ENCODE assay signal across 20 cellular contexts in the genomic region with DNA sequence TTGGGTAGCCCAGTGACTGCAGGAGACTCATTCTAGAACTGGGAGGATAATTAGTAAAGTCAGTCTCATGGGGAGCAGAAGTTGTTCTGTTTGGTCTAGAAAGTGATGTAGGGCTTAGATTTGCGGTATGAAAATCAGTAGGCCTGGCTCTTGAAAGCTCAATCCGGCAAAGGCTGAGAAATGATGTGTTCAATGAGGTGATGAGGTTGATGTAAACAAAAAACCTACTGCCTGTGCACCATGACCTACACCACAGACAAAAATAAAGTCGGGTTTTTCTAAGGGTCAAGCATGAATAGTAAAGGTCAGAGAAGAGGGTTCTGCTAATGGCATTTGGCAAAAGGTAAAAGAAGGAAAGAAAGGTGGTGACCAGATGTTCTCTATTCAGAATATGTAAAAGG.
A peak's percentile ranks its signal among the peaks of the same experiment; 100 is the strongest.
DNase-seq lines count a peak whose midpoint lies in the region; ATAC-seq, FAIRE-seq and TF ChIP-seq lines count a peak whose summit lies in the region.
"Had no signal": no experiment of that assay in that cellular context is flagged by ENCODE, and none has a peak within 500 bp of the region (broad histone marks: within the 10 kb centered on the region; RNA-seq: fewer than 3 reads in every experiment).

No MANE protein-coding gene starts in this region.

- in situ Hi-C loops in GM12878 (cut with MboI), result no loop called here

- RAD21 ChIA-PET in GM12878 (lab: Charles Lee; ENCODE audit: unreplicated experiment), result no interaction called here

- TF ChIP-seq CTCF in GM12878 (IDR thresholded peaks at IDR 0.05 in 2 of 3, conservative IDR thresholded peaks at IDR 0.05 in 1 of 3; ENCODE audit: control insufficient read depth in 2 of 3, extremely low read depth in 1 of 3, insufficient read depth in 1 of 3, low read depth in 3 of 3, low read length in 3 of 3) (no peak), osteoblast (IDR thresholded peaks at IDR 0.05; ENCODE audit: extremely low read depth, low read depth, low read length) (no peak), esophagus muscularis mucosa (IDR thresholded peaks at IDR 0.05) (no peak)

- BruUV-seq in GM12878 (replicated peaks; lab: Mats Ljungman, UMichigan), result no TSS peak

- H3K9ac ChIP-seq in GM12878 (ENCODE audit: control insufficient read depth, insufficient read depth, low read length), result no peak overlapping the region
- H3K9ac ChIP-seq: KMS-11 had no signal

- no peaks in the 10 kb centered on the region for H3K36me3 ChIP-seq in GM12878 (ENCODE audit: control insufficient read depth in 2 of 2, insufficient read depth in 2 of 2, low read length in 1 of 2)
- H3K36me3 ChIP-seq in osteoblast (ENCODE audit: insufficient read depth, low read length), result no peaks in the 10 kb centered on the region
- H3K36me3 ChIP-seq in esophagus muscularis mucosa, result no peaks in the 10 kb centered on the region
- H3K36me3 ChIP-seq: ascending aorta, upper lobe of right lung had no signal

- FAIRE-seq in GM12878 (lab: Jason Lieb, UNC), result peak; percentile 64

- CTCF ChIA-PET in GM12878 (lab: Yijun Ruan, JAX), result no interaction called here

- peak; percentile 12 for DNase-seq in GM12878 (ENCODE audit: low read depth, low spot score)
- no peak for DNase-seq in osteoblast (ENCODE audit: insufficient read length, low spot score, missing footprints)
- no peak for DNase-seq in esophagus muscularis mucosa (ENCODE audit: extremely low spot score)
- no peak for DNase-seq in NCI-H446 (lab: John Stamatoyannopoulos, UW)
- DNase-seq: activated CD4-positive, alpha-beta T cell treated with anti-CD3 and anti-CD28 coated beads for 48 hours; activated CD8-positive, alpha-beta memory T cell treated with anti-CD3 and anti-CD28 coated beads, Interleukin-2, amount 50 U/mL, for 4 hours; activated gamma-delta T cell treated with Interleukin-2 at 50 U/mL for 16 hours; NCI-H1092; NCI-H2029 treated with DMSO at 0.1 percent for 48 hours; NCI-H446 treated with DMSO at 0.1 percent for 48 hours; NK-92 treated with Interleukin-12 subunit alpha and Interleukin-12 subunit beta, amount 100 ng/mL, for 24 hours; psoas muscle; stimulated activated CD4-positive, alpha-beta T cell treated with anti-CD3 and anti-CD28 coated beads, Interleukin-2, amount 100 ng/mL, for 24 hours; upper lobe of right lung had no signal

- no peak for TF ChIP-seq RAD21 in GM12878 (IDR thresholded peaks at IDR 0.05; ENCODE audit: insufficient read depth, low read depth, low read length)

- H4K20me1 ChIP-seq in GM12878 (ENCODE audit: control insufficient read depth, insufficient read depth) (no peaks in the 10 kb centered on the region), osteoblast (ENCODE audit: insufficient read depth, low read length) (no peaks in the 10 kb centered on the region)

- H3K27me3 ChIP-seq in GM12878 (replicated peaks in 1 of 2; ENCODE audit: control insufficient read depth in 2 of 2, insufficient read depth in 2 of 2, low read length in 1 of 2) (no peaks in the 10 kb centered on the region), osteoblast (ENCODE audit: insufficient read depth, low read length) (no peaks in the 10 kb centered on the region), esophagus muscularis mucosa (no peaks in the 10 kb centered on the region)
- H3K27me3 ChIP-seq: ascending aorta, upper lobe of right lung had no signal

- H3K4me2 ChIP-seq in GM12878 (ENCODE audit: control insufficient read depth, insufficient read depth) (no peak overlapping the region), osteoblast (ENCODE audit: insufficient read depth, low read length) (no peak overlapping the region)
- H3K4me2 ChIP-seq: KMS-11 had no signal

- intact Hi-C loops in GM12878 (cut with micrococcal nuclease; ENCODE audit: unreplicated experiment) (no loop called here), esophagus muscularis mucosa (cut with DNase I) (no loop called here)

- POLR2A ChIA-PET in GM12878 (lab: Charles Lee), result no interaction called here

- no peak overlapping the region for H3K27ac ChIP-seq in GM12878 (ENCODE audit: control insufficient read depth, insufficient read depth)
- peak overlapping the region; percentile 76 for H3K27ac ChIP-seq in osteoblast (ENCODE audit: low read depth, low read length)
- H3K27ac ChIP-seq in esophagus muscularis mucosa (replicated peaks in 1 of 4), result no peak overlapping the region
- H3K27ac ChIP-seq: ascending aorta, coronary artery, KMS-11, psoas muscle, upper lobe of right lung had no signal

- peak; percentile 47 for ATAC-seq in GM19351 (IDR thresholded peaks at IDR 0.05; ENCODE audit: unreplicated experiment)
- peak; percentile 47 for ATAC-seq in HG02610 (IDR thresholded peaks at IDR 0.05; ENCODE audit: unreplicated experiment)
- ATAC-seq in GM12878, result peak; percentile 95
- ATAC-seq in GM21529 (IDR thresholded peaks at IDR 0.05; ENCODE audit: unreplicated experiment), result no peak
- ATAC-seq: psoas muscle, upper lobe of right lung had no signal

- SMC1A ChIA-PET in GM12878 (lab: Charles Lee; ENCODE audit: uncharacterized antibody, unreplicated experiment), result interaction anchor here (1.0 to 1.3 kb wide), 2 partner anchors 52 to 117 kb away, joined by 4 read pairs; no protein-coding TSS in a partner anchor

- TF ChIP-seq POLR2A in GM12878 (IDR thresholded peaks at IDR 0.05; ENCODE audit: low read depth, low read length) (no peak), esophagus muscularis mucosa (IDR thresholded peaks at IDR 0.05; ENCODE audit: low read depth) (no peak)

- 36% methylated on average over 3 of the region's 3 CpGs for WGBS in GM12878 (ENCODE audit: insufficient coverage, insufficient replicate concordance, low lambda C conversion rate, missing lambda C conversion rate)
- 57% methylated on average over 3 of the region's 3 CpGs for WGBS in esophagus muscularis mucosa

- TF ChIP-seq EP300 in GM12878 (IDR thresholded peaks at IDR 0.05; ENCODE audit: borderline replicate concordance in 1 of 2, control insufficient read depth in 1 of 2, low read depth in 2 of 2, low read length in 2 of 2) (no peak), esophagus muscularis mucosa (IDR thresholded peaks at IDR 0.05) (no peak)

- H3K4me3 ChIP-seq in GM12878 (no peak overlapping the region), osteoblast (ENCODE audit: insufficient read depth, low read length) (no peak overlapping the region), esophagus muscularis mucosa (no peak overlapping the region)
- H3K4me3 ChIP-seq: ascending aorta, coronary artery, psoas muscle, upper lobe of right lung had no signal

- no peaks in the 10 kb centered on the region for H3K4me1 ChIP-seq in GM12878 (ENCODE audit: control insufficient read depth, insufficient read depth, low read length)
- H3K4me1 ChIP-seq in osteoblast (ENCODE audit: insufficient read depth, low read length), result peaks cover 10% of the 10 kb centered on the region
- H3K4me1 ChIP-seq in esophagus muscularis mucosa, result peaks cover 0 to 27% (median 23%) of the 10 kb centered on the region in 4 donors
- H3K4me1 ChIP-seq: psoas muscle, upper lobe of right lung had no signal

- H3K9me3 ChIP-seq in GM12878 (replicated peaks; ENCODE audit: control insufficient read depth, insufficient read depth, low read length), result no peaks in the 10 kb centered on the region
- H3K9me3 ChIP-seq in osteoblast (ENCODE audit: low read depth, low read length), result no peaks in the 10 kb centered on the region
- H3K9me3 ChIP-seq in esophagus muscularis mucosa, result no peaks in the 10 kb centered on the region
- H3K9me3 ChIP-seq: ascending aorta, psoas muscle, upper lobe of right lung had no signal

- H2AFZ ChIP-seq in GM12878 (ENCODE audit: control insufficient read depth, low read depth, low read length) (no peak overlapping the region), osteoblast (ENCODE audit: low read length) (no peak overlapping the region)

- H3K79me2 ChIP-seq in GM12878 (ENCODE audit: control insufficient read depth, insufficient read depth, low read length), result no peaks in the 10 kb centered on the region
- H3K79me2 ChIP-seq in osteoblast (ENCODE audit: insufficient read depth, low read length), result no peaks in the 10 kb centered on the region

TF ChIP-seq in GM12878, 131 proteins besides CTCF, POLR2A, EP300 and RAD21 (continues in another document):
- TF ChIP-seq NR2F1 (conservative IDR thresholded peaks at IDR 0.05), result peak; percentile 96
- TF ChIP-seq, protein P1, sequence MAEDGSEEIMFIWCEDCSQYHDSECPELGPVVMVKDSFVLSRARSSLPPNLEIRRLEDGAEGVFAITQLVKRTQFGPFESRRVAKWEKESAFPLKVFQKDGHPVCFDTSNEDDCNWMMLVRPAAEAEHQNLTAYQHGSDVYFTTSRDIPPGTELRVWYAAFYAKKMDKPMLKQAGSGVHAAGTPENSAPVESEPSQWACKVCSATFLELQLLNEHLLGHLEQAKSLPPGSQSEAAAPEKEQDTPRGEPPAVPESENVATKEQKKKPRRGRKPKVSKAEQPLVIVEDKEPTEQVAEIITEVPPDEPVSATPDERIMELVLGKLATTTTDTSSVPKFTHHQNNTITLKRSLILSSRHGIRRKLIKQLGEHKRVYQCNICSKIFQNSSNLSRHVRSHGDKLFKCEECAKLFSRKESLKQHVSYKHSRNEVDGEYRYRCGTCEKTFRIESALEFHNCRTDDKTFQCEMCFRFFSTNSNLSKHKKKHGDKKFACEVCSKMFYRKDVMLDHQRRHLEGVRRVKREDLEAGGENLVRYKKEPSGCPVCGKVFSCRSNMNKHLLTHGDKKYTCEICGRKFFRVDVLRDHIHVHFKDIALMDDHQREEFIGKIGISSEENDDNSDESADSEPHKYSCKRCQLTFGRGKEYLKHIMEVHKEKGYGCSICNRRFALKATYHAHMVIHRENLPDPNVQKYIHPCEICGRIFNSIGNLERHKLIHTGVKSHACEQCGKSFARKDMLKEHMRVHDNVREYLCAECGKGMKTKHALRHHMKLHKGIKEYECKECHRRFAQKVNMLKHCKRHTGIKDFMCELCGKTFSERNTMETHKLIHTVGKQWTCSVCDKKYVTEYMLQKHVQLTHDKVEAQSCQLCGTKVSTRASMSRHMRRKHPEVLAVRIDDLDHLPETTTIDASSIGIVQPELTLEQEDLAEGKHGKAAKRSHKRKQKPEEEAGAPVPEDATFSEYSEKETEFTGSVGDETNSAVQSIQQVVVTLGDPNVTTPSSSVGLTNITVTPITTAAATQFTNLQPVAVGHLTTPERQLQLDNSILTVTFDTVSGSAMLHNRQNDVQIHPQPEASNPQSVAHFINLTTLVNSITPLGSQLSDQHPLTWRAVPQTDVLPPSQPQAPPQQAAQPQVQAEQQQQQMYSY (CRISPR knock-in tag; IDR thresholded peaks at IDR 0.05), result no peak
- 0 out of 2 replicates have a peak, but pooled peaks have one; percentile 14 for TF ChIP-seq IKZF1 (conservative IDR thresholded peaks at IDR 0.05)
- TF ChIP-seq MXI1 (IDR thresholded peaks at IDR 0.05; ENCODE audit: low read depth, low read length), result no peak
- no peak for TF ChIP-seq ZNF207 (IDR thresholded peaks at IDR 0.05; ENCODE audit: borderline replicate concordance)
